13 cellular contexts compared by ENCODE assay signal in genomic region chr20:41170386-41171105, GRCh38.
DNase-seq lines count a peak whose midpoint lies in the region; ATAC-seq lines count a peak whose summit lies in the region.
"Had no signal": no experiment of that assay in that cellular context is flagged by ENCODE, and none has a peak within 500 bp of the region (broad histone marks: within the 10 kb centered on the region; RNA-seq: fewer than 3 reads in every experiment).

No MANE protein-coding gene starts in this region.

- DNase-seq in activated CD4-positive, CD25-positive, alpha-beta regulatory T cell treated with anti-CD3 and anti-CD28 coated beads, Interleukin-2, amount 50 U/mL, for 72 hours = peak; percentile 23
- DNase-seq in activated CD4-positive, CD25-positive, alpha-beta regulatory T cell (lab: John Stamatoyannopoulos, UW) = no peak
- peak; percentile 14 to 18 for DNase-seq in activated T-cell treated with anti-CD3 and anti-CD28 coated beads, Interleukin-2, amount 50 U/mL, for 48 hours
- DNase-seq in effector memory CD8-positive, alpha-beta T cell = no peak
- peak; percentile 2 for DNase-seq in stimulated activated naive CD8-positive, alpha-beta T cell treated with anti-CD3 and anti-CD28 coated beads, Interleukin-15, Interleukin-2, amounts not matched to agents 100 U/mL and 50 U/mL, for 24 hours
- DNase-seq in NCI-H748 treated with DMSO at 0.1 percent for 48 hours (lab: John Stamatoyannopoulos, UW) = no peak
- no peak for DNase-seq in NK-92 treated with Interleukin-12 subunit alpha and Interleukin-12 subunit beta, amount 100 ng/mL, for 24 hours (lab: John Stamatoyannopoulos, UW)
- DNase-seq: hippocampal formation; KBM-7; NCI-H2081; stimulated activated CD4-positive, alpha-beta T cell treated with anti-CD3 and anti-CD28 coated beads, Interleukin-2, amount 100 ng/mL, for 48 hours had no signal

- no peaks in the 10 kb centered on the region for H3K27me3 Mint-ChIP-seq in effector memory CD8-positive, alpha-beta T cell

- H3K4me1 Mint-ChIP-seq in effector memory CD8-positive, alpha-beta T cell (ENCODE audit: low read depth in 2 of 2) = peaks cover 23 to 52% of the 10 kb centered on the region in 2 donors

- peaks cover 84% of the 10 kb centered on the region for H3K36me3 Mint-ChIP-seq in effector memory CD8-positive, alpha-beta T cell (ENCODE audit: insufficient read depth)

- H3K9me3 Mint-ChIP-seq in effector memory CD8-positive, alpha-beta T cell = no peaks in the 10 kb centered on the region

- H3K4me3 Mint-ChIP-seq in effector memory CD8-positive, alpha-beta T cell = no peak overlapping the region

- peak overlapping the region; percentile 80 to 84 for H3K27ac Mint-ChIP-seq in effector memory CD8-positive, alpha-beta T cell

- no peak for ATAC-seq in effector memory CD8-positive, alpha-beta T cell (replicated peaks)
- no peak for ATAC-seq in stimulated activated naive CD8-positive, alpha-beta T cell treated with anti-CD3 and anti-CD28 coated beads, Interleukin-15, Interleukin-2, amounts not matched to agents 100 U/mL and 50 U/mL, for 24 hours
- ATAC-seq in HG02981 (IDR thresholded peaks at IDR 0.05; ENCODE audit: unreplicated experiment) = no peak
- ATAC-seq: A549 had no signal

Comparison
In these comparisons a context has a peak if more than half of its experiments do, and no peak if none do; other contexts are left out.
1. DNase-seq: peak in activated CD4-positive, CD25-positive, alpha-beta regulatory T cell treated with anti-CD3 and anti-CD28 coated beads, Interleukin-2, amount 50 U/mL, for 72 hours (single experiment), activated T-cell treated with anti-CD3 and anti-CD28 coated beads, Interleukin-2, amount 50 U/mL, for 48 hours (2 of 2) and stimulated activated naive CD8-positive, alpha-beta T cell treated with anti-CD3 and anti-CD28 coated beads, Interleukin-15, Interleukin-2, amounts not matched to agents 100 U/mL and 50 U/mL, for 24 hours (single experiment); none in activated CD4-positive, CD25-positive, alpha-beta regulatory T cell (0 of 4), effector memory CD8-positive, alpha-beta T cell (0 of 3), NCI-H748 treated with DMSO at 0.1 percent for 48 hours (single experiment) and NK-92 treated with Interleukin-12 subunit alpha and Interleukin-12 subunit beta, amount 100 ng/mL, for 24 hours (single experiment).